20 cellular contexts compared by ENCODE assay signal in the genomic region with DNA sequence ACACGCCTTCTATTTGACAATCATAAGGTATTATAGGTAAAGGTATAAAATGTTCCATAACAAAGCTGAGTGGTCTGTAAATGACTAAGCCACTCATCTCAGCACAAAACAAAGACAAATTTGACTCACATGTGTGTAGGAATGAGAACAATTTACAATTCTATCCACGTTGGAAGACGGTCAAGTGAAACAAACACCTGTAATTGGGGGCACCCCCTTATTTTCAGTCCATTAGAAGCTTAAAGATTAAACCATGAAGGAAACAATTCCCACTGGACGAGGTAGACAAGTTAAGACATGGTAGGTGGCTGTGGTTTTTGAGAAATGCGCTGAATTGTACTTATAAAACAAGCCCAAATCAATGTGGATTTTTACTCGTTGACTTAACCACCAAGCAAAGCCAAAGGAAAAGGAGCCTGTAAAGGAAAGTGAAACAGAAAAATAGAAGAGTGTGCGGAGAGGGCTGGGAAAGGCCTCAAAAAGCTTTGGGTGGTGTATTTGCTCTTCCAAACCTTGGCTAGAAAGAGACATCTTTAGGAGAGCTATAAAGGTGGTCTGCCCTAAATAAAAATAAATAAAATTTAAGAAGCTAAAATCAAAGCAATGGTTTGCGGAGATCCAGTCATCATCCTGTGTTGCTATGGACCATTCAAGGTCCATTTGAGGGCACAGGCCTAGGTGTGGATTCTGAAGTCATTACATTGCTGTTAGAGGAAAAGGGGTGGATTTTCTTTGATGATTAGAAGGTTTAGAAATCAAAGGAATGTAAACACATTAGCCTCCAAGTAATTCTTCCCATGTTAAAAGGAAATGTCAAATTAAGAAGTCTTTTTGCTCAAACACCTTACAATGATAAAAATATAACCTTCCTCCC.
DNase-seq lines count a peak whose midpoint lies in the region; TF ChIP-seq lines count a peak whose summit lies in the region.
"Had no signal": no experiment of that assay in that cellular context is flagged by ENCODE, and none has a peak within 500 bp of the region (broad histone marks: within the 10 kb centered on the region; RNA-seq: fewer than 3 reads in every experiment).

No MANE protein-coding gene starts in this region.

- DNase-seq in Daoy (ENCODE audit: low read depth) (peak; percentile 17), HPDE6-E6E7 (ENCODE audit: extremely low spot score) (peak; percentile 29), breast epithelium (ENCODE audit: low spot score in 2 of 2) (no peak), kidney glomerular epithelial cell (lab: John Stamatoyannopoulos, UW) (peak; percentile 18), NCI-H748 (lab: John Stamatoyannopoulos, UW; ENCODE audit: unreplicated experiment) (no peak), occipital lobe (lab: John Stamatoyannopoulos, UW) (no peak), GM19238 (ENCODE audit: insufficient read length, low spot score) (no peak)
- no peak for DNase-seq in central memory CD4-positive, alpha-beta T cell
- DNase-seq: activated CD4-positive, alpha-beta T cell treated with anti-CD3 and anti-CD28 coated beads for 1 hour; activated gamma-delta T cell; AML-193; CD8-positive, alpha-beta T cell; erythroblast; gastrocnemius medialis; hypothalamus; KG1; NCI-H2171 treated with DMSO at 0.1 percent for 48 hours; NCI-H526 had no signal

- no peaks in the 10 kb centered on the region for H3K36me3 ChIP-seq in breast epithelium
- H3K36me3 ChIP-seq: gastrocnemius medialis, neural progenitor cell had no signal

- peak overlapping the region; percentile 67 for H3K27ac ChIP-seq in breast epithelium
- H3K27ac ChIP-seq: gastrocnemius medialis, neural progenitor cell, SK-N-MC had no signal

- H3K4me3 ChIP-seq in breast epithelium: no peak overlapping the region
- H3K4me3 ChIP-seq: gastrocnemius medialis, neural progenitor cell, SK-N-MC had no signal

- intact Hi-C loops in breast epithelium (cut with DNase I; ENCODE audit: low total_unique reads): no loop called here

- no peaks in the 10 kb centered on the region for H3K4me1 ChIP-seq in breast epithelium
- H3K4me1 ChIP-seq: gastrocnemius medialis, neural progenitor cell had no signal

- no peak for TF ChIP-seq CTCF in breast epithelium (IDR thresholded peaks at IDR 0.05)

- no peaks in the 10 kb centered on the region for H3K27me3 ChIP-seq in breast epithelium
- H3K27me3 ChIP-seq: gastrocnemius medialis, neural progenitor cell had no signal

- TF ChIP-seq POLR2A in breast epithelium (IDR thresholded peaks at IDR 0.05): no peak

- no peaks in the 10 kb centered on the region for H3K9me3 ChIP-seq in breast epithelium
- H3K9me3 ChIP-seq: gastrocnemius medialis had no signal

Comparison
In these comparisons a context has a peak if more than half of its experiments do, and no peak if none do; other contexts are left out.
1. DNase-seq: peak in Daoy (single experiment), HPDE6-E6E7 (single experiment) and kidney glomerular epithelial cell (single experiment); none in breast epithelium (0 of 2), NCI-H748 (single experiment), occipital lobe (single experiment), GM19238 (single experiment) and central memory CD4-positive, alpha-beta T cell (single experiment).